In genomic region chr3:37532168-37532567, GRCh38 we compare ENCODE assay signal across 21 cellular contexts.
DNase-seq lines count a peak whose midpoint lies in the region; ATAC-seq, FAIRE-seq and TF ChIP-seq lines count a peak whose summit lies in the region.
"Had no signal": no experiment of that assay in that cellular context is flagged by ENCODE, and none has a peak within 500 bp of the region (broad histone marks: within the 10 kb centered on the region; RNA-seq: fewer than 3 reads in every experiment).

No MANE protein-coding gene starts in this region.

- H2AFZ ChIP-seq in HepG2 (ENCODE audit: low read length) = no peak overlapping the region

- intact Hi-C loops in HepG2 (cut with micrococcal nuclease; ENCODE audit: unreplicated experiment) = no loop called here
- intact Hi-C loops in spleen (cut with DNase I; ENCODE audit: low total_unique reads) = no loop called here

- no peaks in the 10 kb centered on the region for H4K20me1 ChIP-seq in HepG2 (ENCODE audit: insufficient read depth, low read length)
- H4K20me1 ChIP-seq: BLaER1 had no signal

- TF ChIP-seq EP300 in HepG2 (IDR thresholded peaks at IDR 0.05; ENCODE audit: low read depth in 2 of 2, low read length in 2 of 2) (no peak), HepG2 (CRISPR knock-in tag; IDR thresholded peaks at IDR 0.05; ENCODE audit: borderline replicate concordance) (no peak)

- CTCF ChIA-PET in HepG2 (lab: Yijun Ruan, JAX; ENCODE audit: low intra/inter-chr PET ratio, low total read pairs) = no interaction called here

- BruUV-seq in HepG2 (replicated peaks; lab: Mats Ljungman, UMichigan) = no TSS peak

- H3K79me2 ChIP-seq in HepG2 (ENCODE audit: insufficient read depth, low read length) = no peaks in the 10 kb centered on the region

- no peaks in the 10 kb centered on the region for H3K9me3 ChIP-seq in liver (ENCODE audit: control insufficient read depth in 4 of 4, low read length in 3 of 4)
- no peaks in the 10 kb centered on the region for H3K9me3 ChIP-seq in HepG2 (ENCODE audit: low read length)
- no peaks in the 10 kb centered on the region for H3K9me3 ChIP-seq in spleen
- H3K9me3 ChIP-seq: BLaER1, Caco-2, HAP-1 had no signal

- H3K4me3 ChIP-seq in liver (ENCODE audit: low read depth in 1 of 3, low read length in 3 of 3) (no peak overlapping the region), HepG2 (replicated peaks in 1 of 3; ENCODE audit: insufficient read depth in 1 of 3, low read depth in 2 of 3, low read length in 3 of 3) (no peak overlapping the region), spleen (no peak overlapping the region)
- H3K4me3 ChIP-seq: BLaER1, HAP-1 had no signal

- TF ChIP-seq POLR2A in HepG2 (IDR thresholded peaks at IDR 0.05; ENCODE audit: insufficient read depth in 1 of 2, low read depth in 2 of 2, low read length in 2 of 2) (no peak), spleen (IDR thresholded peaks at IDR 0.05) (no peak)

- H3K27me3 ChIP-seq in liver (ENCODE audit: control insufficient read depth in 4 of 4, insufficient read depth in 4 of 4, low read length in 3 of 4) (no peaks in the 10 kb centered on the region), HepG2 (ENCODE audit: control insufficient read depth in 1 of 2, insufficient read depth in 2 of 2, low read length in 2 of 2) (peaks cover 0 to 22% of the 10 kb centered on the region in 2 experiments; a peak in 2 of 5 replicates), spleen (replicated peaks in 1 of 7) (no peaks in the 10 kb centered on the region)
- H3K27me3 ChIP-seq: BLaER1 had no signal

- in situ Hi-C loops in HepG2 (cut with HindIII; ENCODE audit: extremely low pct_ligation_motif_present, low pct_unique_long_range_greater_than_20kb) = no loop called here

- H3K9ac ChIP-seq in liver (ENCODE audit: low read depth in 1 of 2, low read length in 2 of 2) (no peak overlapping the region), HepG2 (ENCODE audit: insufficient read depth, low read depth, low read length) (no peak overlapping the region)
- H3K9ac ChIP-seq: BLaER1 had no signal

- FAIRE-seq in HepG2 (lab: Jason Lieb, UNC) = no peak
- FAIRE-seq: A204.1, G401.6, GM12892, H54 had no signal

- DNase-seq in HepG2 (ENCODE audit: low spot score) = no peak
- DNase-seq in islet precursor cell = peak; percentile 34
- DNase-seq in spleen = no peak
- DNase-seq in NCI-H446 (lab: John Stamatoyannopoulos, UW) = no peak
- DNase-seq in stimulated activated naive CD4-positive, alpha-beta T cell (lab: John Stamatoyannopoulos, UW) = no peak
- DNase-seq: Caco-2; CD4-positive, CD25-positive, alpha-beta regulatory T cell; CD8-positive, alpha-beta T cell; DMS153; DND-41; GOT3; HFFc6 had no signal

- WGBS in liver = 72% methylated on average over 5 of the region's 5 CpGs
- WGBS in HepG2 (ENCODE audit: low lambda C conversion rate) = 23% methylated on average over 5 of the region's 5 CpGs
- 67 to 81% (median 74%) methylated on average over 5 of the region's 5 CpGs for WGBS in spleen, 5 donors

- POLR2A ChIA-PET in HepG2 (lab: Yijun Ruan, JAX) = no interaction called here

- H3K4me1 ChIP-seq in liver (ENCODE audit: control insufficient read depth in 4 of 4, insufficient read depth in 4 of 4, low read length in 3 of 4) (peaks cover 0 to 5% (median 2%) of the 10 kb centered on the region in 4 donors), HepG2 (ENCODE audit: insufficient read depth, low read length) (no peaks in the 10 kb centered on the region), spleen (peaks cover 0 to 51% (median 25%) of the 10 kb centered on the region in 6 donors)
- H3K4me1 ChIP-seq: Caco-2, HAP-1 had no signal

- TF ChIP-seq CTCF in liver (IDR thresholded peaks at IDR 0.05; ENCODE audit: low read depth, low read length, missing input control) = no peak
- TF ChIP-seq CTCF in HepG2 (CRISPR knock-in tag; IDR thresholded peaks at IDR 0.05) = no peak
- TF ChIP-seq CTCF in spleen (IDR thresholded peaks at IDR 0.05 in 8 of 11, conservative IDR thresholded peaks at IDR 0.05 in 3 of 11) = no peak

- no peak for ATAC-seq in HepG2
- ATAC-seq: CD8-positive, alpha-beta T cell had no signal

- TF ChIP-seq RAD21 in liver (IDR thresholded peaks at IDR 0.05) = no peak
- no peak for TF ChIP-seq RAD21 in HepG2 (CRISPR knock-in tag; IDR thresholded peaks at IDR 0.05)

- H3K36me3 ChIP-seq in liver (ENCODE audit: control insufficient read depth in 4 of 4, insufficient read depth in 3 of 4, low read depth in 1 of 4, low read length in 3 of 4) = no peaks in the 10 kb centered on the region
- H3K36me3 ChIP-seq in HepG2 (replicated peaks in 1 of 2; ENCODE audit: control insufficient read depth in 1 of 2, insufficient read depth in 2 of 2, low read length in 2 of 2) = no peaks in the 10 kb centered on the region
- H3K36me3 ChIP-seq in spleen = peaks cover 0 to 94% (median 3%) of the 10 kb centered on the region in 6 donors
- H3K36me3 ChIP-seq: BLaER1, HAP-1 had no signal

- no peak overlapping the region for H3K4me2 ChIP-seq in HepG2 (ENCODE audit: low read depth, low read length)

- H3K27ac ChIP-seq in liver (ENCODE audit: low read depth in 1 of 2, low read length in 2 of 2) (no peak overlapping the region), HepG2 (ENCODE audit: extremely low read length, insufficient read depth, low read length) (no peak overlapping the region), spleen (peak overlapping the region in 5 of 8 donors; percentile 36 to 57 (median 51))
- H3K27ac ChIP-seq: 22Rv1, BLaER1, C4-2B had no signal

TF ChIP-seq in liver, 16 proteins besides CTCF, POLR2A, EP300 and RAD21:
- TF ChIP-seq EGR1 (IDR thresholded peaks at IDR 0.05; ENCODE audit: low read depth in 2 of 2) (no peak), NR2F2 (IDR thresholded peaks at IDR 0.05) (peak; percentile 18)

TF ChIP-seq in HepG2, 621 proteins besides CTCF, POLR2A, EP300 and RAD21:
- TF ChIP-seq ZNF18 (CRISPR knock-in tag; IDR thresholded peaks at IDR 0.05; ENCODE audit: insufficient replicate concordance) = no peak
- TF ChIP-seq MATR3 (CRISPR knock-in tag; IDR thresholded peaks at IDR 0.05) = no peak
- TF ChIP-seq SOX6 (IDR thresholded peaks at IDR 0.05) = no peak
- no peak for TF ChIP-seq SOX6 (CRISPR knock-in tag; IDR thresholded peaks at IDR 0.05)
- TF ChIP-seq PHF5A (CRISPR knock-in tag; IDR thresholded peaks at IDR 0.05; ENCODE audit: low read depth, unreplicated experiment) = no peak
- no peak for TF ChIP-seq HIVEP1 (CRISPR knock-in tag; IDR thresholded peaks at IDR 0.05)
- TF ChIP-seq ZSCAN20 (CRISPR knock-in tag; IDR thresholded peaks at IDR 0.05; ENCODE audit: borderline replicate concordance) = no peak
- no peak for TF ChIP-seq ZNF782 (CRISPR knock-in tag; IDR thresholded peaks at IDR 0.05; ENCODE audit: borderline replicate concordance)
- TF ChIP-seq SYNCRIP (IDR thresholded peaks at IDR 0.05; ENCODE audit: insufficient read depth, low read depth, low read length) = no peak
- no peak for TF ChIP-seq ATRX (CRISPR knock-in tag; IDR thresholded peaks at IDR 0.05; ENCODE audit: borderline replicate concordance)
- TF ChIP-seq SP5 (CRISPR knock-in tag; IDR thresholded peaks at IDR 0.05; ENCODE audit: borderline replicate concordance, low read depth) = no peak
- no peak for TF ChIP-seq ADNP (CRISPR knock-in tag; IDR thresholded peaks at IDR 0.05)
- TF ChIP-seq HMGXB4 (CRISPR knock-in tag; IDR thresholded peaks at IDR 0.05; ENCODE audit: borderline replicate concordance in 1 of 2, low read depth in 1 of 2) = no peak
- no peak for TF ChIP-seq PCBP1 (IDR thresholded peaks at IDR 0.05; ENCODE audit: borderline replicate concordance, low read depth, low read length)
- no peak for TF ChIP-seq ISX (CRISPR knock-in tag; conservative IDR thresholded peaks at IDR 0.05)
- TF ChIP-seq STAG1 (CRISPR knock-in tag; IDR thresholded peaks at IDR 0.05) = no peak
- TF ChIP-seq ZNF891 (CRISPR knock-in tag; IDR thresholded peaks at IDR 0.05) = no peak
- TF ChIP-seq ZNF788 (CRISPR knock-in tag; IDR thresholded peaks at IDR 0.05; ENCODE audit: borderline replicate concordance) = no peak

Comparison
In these comparisons a context has a peak if more than half of its experiments do, and no peak if none do; other contexts are left out.
1. H3K27ac ChIP-seq: peak in spleen (5 of 8); none in liver (0 of 2) and HepG2 (single experiment).